1 cellular context compared by ENCODE assay signal in genomic region chr3:139537795-139538538, GRCh38.
TF ChIP-seq lines count a peak whose summit lies in the region.

No MANE protein-coding gene starts in this region.

TF ChIP-seq in GM23338, 12 proteins besides CTCF, POLR2A, EP300 and RAD21:
- no peak for TF ChIP-seq ZNF462 (CRISPR knock-in tag; IDR thresholded peaks at IDR 0.05)
- no peak for TF ChIP-seq JUNB (IDR thresholded peaks at IDR 0.05; ENCODE audit: unreplicated experiment)
- no peak for TF ChIP-seq STAT1 (IDR thresholded peaks at IDR 0.05; ENCODE audit: unreplicated experiment)
- TF ChIP-seq REST (IDR thresholded peaks at IDR 0.05; ENCODE audit: unreplicated experiment): no peak
- TF ChIP-seq EZH2 (IDR thresholded peaks at IDR 0.05; ENCODE audit: low read depth, unreplicated experiment): no peak
- no peak for TF ChIP-seq POLR2AphosphoS5 (IDR thresholded peaks at IDR 0.05; ENCODE audit: low read depth)
- TF ChIP-seq ZNF331 (CRISPR knock-in tag; IDR thresholded peaks at IDR 0.05; ENCODE audit: low read depth): no peak
- TF ChIP-seq NANOG (IDR thresholded peaks at IDR 0.05; ENCODE audit: borderline replicate concordance): no peak
- no peak for TF ChIP-seq ETS1 (IDR thresholded peaks at IDR 0.05)
- no peak for TF ChIP-seq EZH2phosphoT487 (IDR thresholded peaks at IDR 0.05; ENCODE audit: unreplicated experiment)
- TF ChIP-seq ZNF114 (CRISPR knock-in tag; IDR thresholded peaks at IDR 0.05): no peak
